ENCODE assay signal across 27 cellular contexts in the genomic region with DNA sequence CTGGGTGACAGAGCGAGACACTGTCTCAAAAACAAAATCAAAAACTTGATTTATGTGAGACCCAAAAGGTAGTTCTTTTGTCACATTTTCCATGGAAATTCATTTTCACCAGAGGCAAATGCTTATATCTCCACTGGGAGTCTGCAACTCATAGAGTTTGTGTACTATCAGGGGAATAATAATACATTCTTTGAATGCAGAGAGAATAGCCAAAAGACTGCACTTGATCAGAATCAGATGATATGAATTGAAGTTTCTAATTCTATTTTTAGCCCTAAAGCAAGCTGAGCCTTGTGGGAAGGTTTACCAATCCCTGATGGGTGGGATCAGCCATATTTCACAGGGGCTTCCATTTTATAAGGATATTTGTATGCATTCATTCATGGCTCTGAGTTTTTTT.
"Had no signal": no experiment of that assay in that cellular context is flagged by ENCODE, and none has a peak within 500 bp of the region (broad histone marks: within the 10 kb centered on the region; RNA-seq: fewer than 3 reads in every experiment).

No MANE protein-coding gene starts in this region.

- H3K79me2 ChIP-seq: parathyroid adenoma had no signal

- H3K27ac ChIP-seq: left lung, lower lobe of right lung, neutrophil, parathyroid adenoma, right atrium auricular region, right lobe of liver, stomach, testis, thyroid gland, transverse colon, upper lobe of left lung, vagina had no signal

- H3K4me2 ChIP-seq: smooth muscle cell had no signal

- DNase-seq: hypothalamus; immature natural killer cell; kidney; left colon; left lung; lower lobe of right lung; mammary epithelial cell; mesenchymal stem cell; naive thymus-derived CD8-positive, alpha-beta T cell; occipital lobe; right lobe of liver; stimulated activated CD4-positive, alpha-beta T cell treated with anti-CD3 and anti-CD28 coated beads, Interleukin-1b, Interleukin-23, amount 100 ng/mL, for 48 hours; stimulated activated CD4-positive, alpha-beta T cell treated with anti-CD3 and anti-CD28 coated beads, Interleukin-4, amount 100 ng/mL, for 1 hour; stimulated activated naive B cell treated with anti-CD40 and anti-IgM and Interleukin-4, amounts not matched to agents 10 μg/mL and 1 μg/mL and 100 μg/mL, for 72 hours; stimulated activated naive CD8-positive, alpha-beta T cell treated with anti-CD3 and anti-CD28 coated beads, Interleukin-15, Interleukin-2, amounts not matched to agents 100 U/mL and 50 U/mL, for 24 hours; stomach; testis; thyroid gland; transverse colon; upper lobe of left lung had no signal

- H3K27me3 ChIP-seq: left lung, neutrophil, right atrium auricular region, right lobe of liver, stomach, testis, thyroid gland, transverse colon, upper lobe of left lung, vagina had no signal

- H3K27ac Mint-ChIP-seq: nephron; stimulated activated naive B cell treated with anti-CD40 and anti-IgM and Interleukin-4, amounts not matched to agents 10 μg/mL and 1 μg/mL and 100 μg/mL, for 72 hours had no signal

- H3K27me3 Mint-ChIP-seq: naive thymus-derived CD8-positive, alpha-beta T cell; stimulated activated naive B cell treated with anti-CD40 and anti-IgM and Interleukin-4, amounts not matched to agents 10 μg/mL and 1 μg/mL and 100 μg/mL, for 72 hours had no signal

- H3K9ac ChIP-seq: parathyroid adenoma had no signal

- H2AFZ ChIP-seq: parathyroid adenoma had no signal

- H3K4me1 ChIP-seq: left lung, lower lobe of right lung, parathyroid adenoma, right atrium auricular region, right lobe of liver, stomach, testis, thyroid gland, transverse colon, upper lobe of left lung, vagina had no signal

- H3K4me3 Mint-ChIP-seq: immature natural killer cell; naive thymus-derived CD8-positive, alpha-beta T cell; nephron; neural crest cell; stimulated activated naive B cell treated with anti-CD40 and anti-IgM and Interleukin-4, amounts not matched to agents 10 μg/mL and 1 μg/mL and 100 μg/mL, for 72 hours had no signal

- H3K36me3 ChIP-seq: left lung, lower lobe of right lung, neutrophil, right atrium auricular region, right lobe of liver, thyroid gland, transverse colon, upper lobe of left lung, vagina had no signal

- H3K9me3 ChIP-seq: lower lobe of right lung, neutrophil, right atrium auricular region, right lobe of liver, testis, thyroid gland, transverse colon, vagina had no signal

- H3K4me3 ChIP-seq: left lung, lower lobe of right lung, right atrium auricular region, right lobe of liver, smooth muscle cell, stomach, testis, thyroid gland, transverse colon, upper lobe of left lung, vagina had no signal

- H3K4me1 Mint-ChIP-seq: immature natural killer cell; naive thymus-derived CD8-positive, alpha-beta T cell; nephron; neural crest cell; stimulated activated naive B cell treated with anti-CD40 and anti-IgM and Interleukin-4, amounts not matched to agents 10 μg/mL and 1 μg/mL and 100 μg/mL, for 72 hours had no signal

- ATAC-seq: left colon; left lung; lower lobe of right lung; naive thymus-derived CD8-positive, alpha-beta T cell; right lobe of liver; stimulated activated naive B cell treated with anti-CD40 and anti-IgM and Interleukin-4, amounts not matched to agents 10 μg/mL and 1 μg/mL and 100 μg/mL, for 72 hours; stimulated activated naive CD8-positive, alpha-beta T cell treated with anti-CD3 and anti-CD28 coated beads, Interleukin-15, Interleukin-2, amounts not matched to agents 100 U/mL and 50 U/mL, for 24 hours had no signal
